In the genomic region with DNA sequence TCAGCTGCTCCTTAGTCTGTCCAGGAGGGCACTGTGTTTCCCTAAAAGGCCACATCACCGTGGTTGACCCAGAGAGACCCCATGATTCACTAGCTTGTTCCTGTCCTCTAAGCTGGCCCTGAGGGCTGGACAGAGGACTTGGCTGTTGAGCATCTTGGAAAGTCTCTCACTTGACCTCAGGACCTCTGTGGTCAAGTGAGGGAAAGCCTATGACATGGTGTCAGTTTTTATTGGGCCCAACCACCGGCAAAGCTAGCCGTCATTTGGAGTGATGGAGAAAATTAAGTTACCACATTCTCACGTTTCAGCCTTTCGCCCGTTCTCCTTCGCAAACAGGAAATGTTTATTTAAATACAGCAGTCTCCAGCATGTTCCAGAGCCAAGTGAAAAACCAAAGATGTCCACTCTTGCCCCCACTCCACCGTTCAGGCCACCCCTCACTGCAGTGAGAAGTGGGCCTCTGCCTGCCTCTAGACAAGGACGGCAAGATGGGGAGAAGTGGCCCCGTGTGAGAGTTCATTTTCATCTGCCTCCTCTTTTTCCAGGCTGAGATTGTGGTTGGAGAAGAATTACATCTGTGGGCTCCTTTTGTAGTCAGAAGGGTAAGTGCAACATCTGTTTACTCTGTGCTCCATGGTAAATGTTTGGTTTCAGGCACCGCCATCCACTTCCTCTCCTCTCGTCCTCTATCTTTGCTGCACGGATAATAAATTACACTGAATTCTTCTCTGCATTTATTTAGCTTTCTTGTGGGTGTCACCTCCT, we compare ENCODE assay signal across 18 cellular contexts. TPM values are rescaled to one million over a fixed set of nuclear protein-coding genes. Genes with fewer than 3 reads are reported as not detected.
A peak's percentile ranks its signal among the peaks of the same experiment; 100 is the strongest.
DNase-seq lines count a peak whose midpoint lies in the region; ATAC-seq, FAIRE-seq and TF ChIP-seq lines count a peak whose summit lies in the region.
"Had no signal": no experiment of that assay in that cellular context is flagged by ENCODE, and none has a peak within 500 bp of the region (broad histone marks: within the 10 kb centered on the region; RNA-seq: fewer than 3 reads in every experiment).

No MANE protein-coding gene starts in this region.

- POLR2A ChIA-PET in IMR-90 (lab: Charles Lee; ENCODE audit: unreplicated experiment) = no interaction called here

- H2BK20ac ChIP-seq in IMR-90 (ENCODE audit: low read depth, low read length) = no peak overlapping the region; the same call in 1 of the 2 replicates

- dilution Hi-C loops in IMR-90 (cut with HindIII; ENCODE audit: low sequenced_read_pairs, unreplicated experiment) = no loop called here

- TF ChIP-seq POLR2A in IMR-90 (IDR thresholded peaks at IDR 0.05; ENCODE audit: low read depth, low read length) (no peak), GM12891 (IDR thresholded peaks at IDR 0.05; ENCODE audit: low read depth, low read length) (no peak)

- H2BK5ac ChIP-seq in IMR-90 (ENCODE audit: low read depth, low read length, poor library complexity, severe bottlenecking) = no peak overlapping the region

- H3K4me3 ChIP-seq in IMR-90 (ENCODE audit: insufficient read depth, low read depth, low read length) (no peak overlapping the region), esophagus (ENCODE audit: low read depth in 1 of 2, low read length in 2 of 2) (no peak overlapping the region), psoas muscle (no peak overlapping the region)
- H3K4me3 ChIP-seq: neural progenitor cell had no signal

- H2AK9ac ChIP-seq in IMR-90 (replicated peaks; ENCODE audit: low read depth, low read length, poor library complexity) = no peak overlapping the region

- no peak overlapping the region for H4K5ac ChIP-seq in IMR-90 (ENCODE audit: low read depth, low read length)

- H4K8ac ChIP-seq in IMR-90 (ENCODE audit: low read depth in 2 of 2, low read length in 2 of 2) = no peak overlapping the region

- no peaks in the 10 kb centered on the region for H3K36me3 ChIP-seq in IMR-90 (ENCODE audit: control insufficient read depth, insufficient read depth, low read length)
- no peaks in the 10 kb centered on the region for H3K36me3 ChIP-seq in esophagus (ENCODE audit: control insufficient read depth in 2 of 2, insufficient read depth in 2 of 2, low read length in 1 of 2)
- no peaks in the 10 kb centered on the region for H3K36me3 ChIP-seq in psoas muscle (ENCODE audit: insufficient read depth in 1 of 2, low read depth in 1 of 2)
- H3K36me3 ChIP-seq: neural progenitor cell had no signal

- no peak for FAIRE-seq in GM12891 (lab: Jason Lieb, UNC)

- WGBS in IMR-90 (ENCODE audit: extremely low coverage in 2 of 2, insufficient read length in 1 of 2), 2 experiments = no CpG with 5 or more reads among the region's 13 CpGs
- whole genome bisulfite sequencing in esophagus, 2 donors = 47 to 52% methylated on average over 13 of the region's 13 CpGs
- WGBS in psoas muscle, 3 donors = 32 to 42% (median 33%) methylated on average over 13 of the region's 13 CpGs

- TF ChIP-seq CTCF in AG09319 (IDR thresholded peaks at IDR 0.05; ENCODE audit: low read depth, low read length) = no peak
- no peak for TF ChIP-seq CTCF in IMR-90 (conservative IDR thresholded peaks at IDR 0.05; ENCODE audit: low read depth, low read length)
- TF ChIP-seq CTCF in psoas muscle (IDR thresholded peaks at IDR 0.05) = no peak

- DNase-seq in AG09319 (ENCODE audit: extremely low read depth, low read depth) = peak; percentile 75
- DNase-seq in IMR-90 = no peak
- DNase-seq in psoas muscle = peak; percentile 18 to 59
- no peak for DNase-seq in GM12891 (ENCODE audit: insufficient read length, low spot score)
- DNase-seq in OCI-M1 (lab: John Stamatoyannopoulos, UW) = no peak
- DNase-seq: activated CD8-positive, alpha-beta T cell treated with anti-CD3 and anti-CD28 coated beads for 36 hours; activated naive CD8-positive, alpha-beta T cell treated with anti-CD3 and anti-CD28 coated beads for 36 hours; endodermal cell; Kasumi-1; stimulated activated CD4-positive, alpha-beta T cell treated with anti-CD3 and anti-CD28 coated beads, Interleukin-1b, Interleukin-23, amount 100 ng/mL, for 48 hours; stimulated activated naive CD8-positive, alpha-beta T cell treated with anti-CD3 and anti-CD28 coated beads, Interleukin-15, Interleukin-2, amounts not matched to agents 100 U/mL and 50 U/mL, for 24 hours had no signal

- intact Hi-C loops in IMR-90 (cut with micrococcal nuclease) = no loop called here
- intact Hi-C loops in psoas muscle (cut with DNase I) = no loop called here

- no peak overlapping the region for H3K23ac ChIP-seq in IMR-90 (ENCODE audit: low read depth, low read length)

- BruUV-seq in IMR-90 (replicated peaks; lab: Mats Ljungman, UMichigan) = no TSS peak

- ATAC-seq in IMR-90 (ENCODE audit: low read depth) (no peak), psoas muscle (peak; percentile 34 to 69 (median 60)), HG03039 (IDR thresholded peaks at IDR 0.05; ENCODE audit: unreplicated experiment) (no peak), GM18498 (IDR thresholded peaks at IDR 0.05; ENCODE audit: unreplicated experiment) (no peak)
- ATAC-seq: activated CD8-positive, alpha-beta T cell treated with anti-CD3 and anti-CD28 coated beads for 36 hours; HCT116; SK-N-SH treated with all-trans-retinoic acid at 6 μM for 48 hours; stimulated activated naive CD8-positive, alpha-beta T cell treated with anti-CD3 and anti-CD28 coated beads, Interleukin-15, Interleukin-2, amounts not matched to agents 100 U/mL and 50 U/mL, for 24 hours had no signal

- H3K56ac ChIP-seq in IMR-90 (ENCODE audit: extremely low read depth, insufficient read depth, low read length) = no peak overlapping the region

- in situ Hi-C loops in IMR-90 (cut with MboI; ENCODE audit: low sequenced_read_pairs) = loop anchor here (25.0 kb wide), 1 partner anchor 1034 kb away; no protein-coding TSS in a partner anchor

- no peak overlapping the region for H4K91ac ChIP-seq in IMR-90 (ENCODE audit: insufficient read depth, low read depth, low read length)

- no peak overlapping the region for H3K14ac ChIP-seq in IMR-90 (replicated peaks; ENCODE audit: low read depth, low read length)

- H3K9me3 ChIP-seq in IMR-90 (ENCODE audit: control insufficient read depth, insufficient read depth, low read length) (no peaks in the 10 kb centered on the region), esophagus (ENCODE audit: control insufficient read depth in 2 of 2, insufficient read depth in 1 of 2, low read depth in 1 of 2, low read length in 1 of 2) (no peaks in the 10 kb centered on the region), psoas muscle (no peaks in the 10 kb centered on the region)

- H3K4me1 ChIP-seq in IMR-90 (ENCODE audit: control insufficient read depth, insufficient read depth, low read length) = no peaks in the 10 kb centered on the region
- peaks cover 0 to 3% of the 10 kb centered on the region in 2 donors for H3K4me1 ChIP-seq in esophagus (ENCODE audit: control insufficient read depth in 2 of 2, insufficient read depth in 2 of 2, low read length in 1 of 2)
- H3K4me1 ChIP-seq in psoas muscle = no peaks in the 10 kb centered on the region

- H3K4me2 ChIP-seq in IMR-90 (ENCODE audit: low read depth, low read length) = no peak overlapping the region
- H3K4me2 ChIP-seq: neural progenitor cell had no signal

- peak overlapping the region; percentile 36 for H2AFZ ChIP-seq in IMR-90 (replicated peaks; ENCODE audit: low read length, poor library complexity)
- H2AFZ ChIP-seq: neural progenitor cell had no signal

- no peak overlapping the region for H3K4ac ChIP-seq in IMR-90 (ENCODE audit: low read depth, low read length)

- no peak overlapping the region for H2AK5ac ChIP-seq in IMR-90 (ENCODE audit: low read depth, low read length)

- H3K9ac ChIP-seq in IMR-90 (ENCODE audit: low read depth, low read length) = no peak overlapping the region
- H3K9ac ChIP-seq: neural progenitor cell had no signal

- H3K27me3 ChIP-seq in IMR-90 (ENCODE audit: control insufficient read depth, insufficient read depth, low read length) (peaks cover 23% of the 10 kb centered on the region), esophagus (ENCODE audit: control insufficient read depth in 1 of 2, insufficient read depth in 2 of 2, low read length in 2 of 2) (no peaks in the 10 kb centered on the region), psoas muscle (ENCODE audit: insufficient read depth in 3 of 3, low read length in 2 of 3) (peaks cover 0 to 22% (median 14%) of the 10 kb centered on the region in 3 donors)

- no peak overlapping the region for H2BK120ac ChIP-seq in IMR-90 (ENCODE audit: low read depth, low read length)

- TF ChIP-seq RAD21 in IMR-90 (IDR thresholded peaks at IDR 0.05; ENCODE audit: low read length) = no peak

- no peaks in the 10 kb centered on the region for H3K79me1 ChIP-seq in IMR-90 (ENCODE audit: low read depth in 1 of 2, low read length in 2 of 2)

- H3K18ac ChIP-seq in IMR-90 (ENCODE audit: low read depth, low read length) = no peak overlapping the region

- no peak overlapping the region for H2BK15ac ChIP-seq in IMR-90 (ENCODE audit: low read depth, low read length)

- no peaks in the 10 kb centered on the region for H4K20me1 ChIP-seq in IMR-90 (ENCODE audit: insufficient read depth, low read length)

- H3K9me1 ChIP-seq in IMR-90 (ENCODE audit: insufficient read depth, low read length) = no peaks in the 10 kb centered on the region

- H3K27ac ChIP-seq in IMR-90 (ENCODE audit: insufficient read depth, low read length) (no peak overlapping the region), esophagus (ENCODE audit: low read depth in 2 of 2, low read length in 1 of 2) (peak overlapping the region; percentile 32 to 59), psoas muscle (no peak overlapping the region)
- H3K27ac ChIP-seq: C4-2B, neural progenitor cell had no signal

- CTCF ChIA-PET in IMR-90 (lab: Yijun Ruan, JAX) = no interaction called here

TF ChIP-seq in IMR-90, 13 proteins besides CTCF, POLR2A, EP300 and RAD21 (continues in another document):
- TF ChIP-seq RFX5 (IDR thresholded peaks at IDR 0.05; ENCODE audit: low read depth, low read length) = no peak
- no peak for TF ChIP-seq NFE2L2 (IDR thresholded peaks at IDR 0.05; ENCODE audit: low read depth, low read length)
- 0 out of 2 replicates have a peak, but pooled peaks have one; percentile 23 for TF ChIP-seq BHLHE40 (IDR thresholded peaks at IDR 0.05; ENCODE audit: low read depth, low read length)
- no peak for TF ChIP-seq RCOR1 (IDR thresholded peaks at IDR 0.05; ENCODE audit: insufficient replicate concordance, low read length)

TF ChIP-seq in GM12891, 5 proteins besides CTCF, POLR2A, EP300 and RAD21:
- TF ChIP-seq POU2F2 (IDR thresholded peaks at IDR 0.05; ENCODE audit: low read depth, low read length) (no peak), PAX5 (IDR thresholded peaks at IDR 0.05; ENCODE audit: insufficient read depth, low read length, severe bottlenecking) (no peak), TAF1 (IDR thresholded peaks at IDR 0.05; ENCODE audit: low read depth, low read length) (no peak), SPI1 (IDR thresholded peaks at IDR 0.05; ENCODE audit: low read depth, low read length) (no peak), POLR2AphosphoS5 (IDR thresholded peaks at IDR 0.05; ENCODE audit: low read depth, low read length) (no peak)

RNA-seq across cellular contexts. Expression of gene SLIT3, which starts 4.3 kb away (rescaled TPM):
- total RNA-seq in IMR-90 (2012; rRNA removed) (0.18 and 0.28 TPM in 2 replicates), psoas muscle (1 to 10 TPM; 2.1 to 5.9 (median 2.9) TPM)
- polyA plus RNA-seq in IMR-90 (2012; rRNA removed) (0.50 and 0.70 TPM in 2 replicates), esophagus (1 to 10 TPM in 1 of 2 donors, under 1 TPM in 1; 0.53 to 2.0 TPM), psoas muscle (under 1 TPM; 0.81 to 0.89 (median 0.84) TPM)
- 0.38 and 1.5 TPM in 2 replicates for polyA plus RNA-seq in IMR-90 (2012; cell fraction: cytosol; rRNA removed)
- 0.21 and 0.33 TPM in 2 replicates for polyA plus RNA-seq in IMR-90 (2012; cell fraction: nucleus; rRNA removed; ENCODE audit: low replicate concordance)
- 0.01 TPM for polyA plus RNA-seq in GM12891 (2012; ENCODE audit: low read depth, missing spikeins)

Comparison
In these comparisons a context has a peak if more than half of its experiments do, and no peak if none do; other contexts are left out.
1. DNase-seq: peak in AG09319 (single experiment) and psoas muscle (2 of 2); none in IMR-90 (single experiment), GM12891 (single experiment) and OCI-M1 (single experiment).
2. ATAC-seq: peak in psoas muscle (4 of 4); none in IMR-90 (single experiment), HG03039 (single experiment) and GM18498 (single experiment).
3. H3K27ac ChIP-seq: peak in esophagus (2 of 2); none in IMR-90 (single experiment) and psoas muscle (single experiment).